In the genomic region with DNA sequence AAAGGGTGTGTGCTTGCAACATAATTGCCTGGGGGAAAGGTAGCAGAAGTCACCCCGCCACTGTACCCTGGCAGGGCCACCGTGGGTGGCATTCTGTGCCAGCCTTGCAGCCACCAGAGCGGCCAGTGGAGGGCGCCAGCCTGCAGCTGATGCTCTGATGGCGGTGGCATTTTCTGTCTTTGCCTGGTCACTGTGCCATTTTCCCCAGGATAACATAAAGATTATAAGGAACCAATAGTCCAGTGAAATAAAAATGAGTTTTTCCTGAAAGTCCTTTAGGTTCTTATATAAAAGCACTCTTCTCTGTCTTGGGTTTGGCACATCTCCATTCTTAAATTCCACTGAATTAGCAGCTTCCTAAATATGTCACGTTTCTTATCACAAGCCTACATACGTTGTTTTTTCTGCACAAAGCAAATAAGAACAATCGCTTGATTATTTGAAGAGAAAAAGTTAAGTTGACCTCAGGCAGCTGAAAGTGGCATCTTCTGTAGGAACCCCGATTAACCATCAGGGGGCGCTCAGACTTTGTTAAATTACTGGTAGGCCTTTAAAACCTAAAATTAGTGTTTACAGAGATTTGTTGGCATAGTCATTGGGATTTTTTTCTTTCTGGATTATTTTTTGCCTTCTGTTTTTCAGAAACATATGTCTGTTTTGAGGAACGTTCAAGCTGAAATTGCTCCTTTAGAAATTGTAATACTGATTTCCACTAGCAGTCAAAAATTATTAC, we compare ENCODE assay signal across 8 cellular contexts.
A peak's percentile ranks its signal among the peaks of the same experiment; 100 is the strongest.
DNase-seq lines count a peak whose midpoint lies in the region; ATAC-seq and TF ChIP-seq lines count a peak whose summit lies in the region.

No MANE protein-coding gene starts in this region.

- ATAC-seq in HG02973 (IDR thresholded peaks at IDR 0.05; ENCODE audit: unreplicated experiment) (peak; percentile 64), left lobe of liver (peak; percentile 99), GM18861 (IDR thresholded peaks at IDR 0.05; ENCODE audit: unreplicated experiment) (no peak)

- DNase-seq in DMS53 treated with DMSO at 0.1 percent for 48 hours (lab: John Stamatoyannopoulos, UW; ENCODE audit: unreplicated experiment): peak; percentile 77
- peak; percentile 88 for DNase-seq in NCI-H510A treated with DMSO at 0.1 percent for 48 hours (lab: John Stamatoyannopoulos, UW)
- DNase-seq in activated CD4-positive, alpha-beta T cell treated with anti-CD3 and anti-CD28 coated beads for 4 hours: peak; percentile 51 to 72
- peak; percentile 82 for DNase-seq in choroid plexus epithelial cell (ENCODE audit: low read depth)
- DNase-seq in left lobe of liver (ENCODE audit: low spot score): peak; percentile 79
- DNase-seq in stimulated activated CD4-positive, alpha-beta T cell treated with anti-CD3 and anti-CD28 coated beads, Interleukin-4, amount 100 ng/mL, for 48 hours (ENCODE audit: low read depth in 2 of 2): peak; percentile 52 to 71

- TF ChIP-seq CTCF in choroid plexus epithelial cell (conservative IDR thresholded peaks at IDR 0.05; ENCODE audit: low read depth, low read length): peak; percentile 93

- no peak overlapping the region for H3K4me3 ChIP-seq in choroid plexus epithelial cell (ENCODE audit: low read depth, low read length)
